In the genomic region with DNA sequence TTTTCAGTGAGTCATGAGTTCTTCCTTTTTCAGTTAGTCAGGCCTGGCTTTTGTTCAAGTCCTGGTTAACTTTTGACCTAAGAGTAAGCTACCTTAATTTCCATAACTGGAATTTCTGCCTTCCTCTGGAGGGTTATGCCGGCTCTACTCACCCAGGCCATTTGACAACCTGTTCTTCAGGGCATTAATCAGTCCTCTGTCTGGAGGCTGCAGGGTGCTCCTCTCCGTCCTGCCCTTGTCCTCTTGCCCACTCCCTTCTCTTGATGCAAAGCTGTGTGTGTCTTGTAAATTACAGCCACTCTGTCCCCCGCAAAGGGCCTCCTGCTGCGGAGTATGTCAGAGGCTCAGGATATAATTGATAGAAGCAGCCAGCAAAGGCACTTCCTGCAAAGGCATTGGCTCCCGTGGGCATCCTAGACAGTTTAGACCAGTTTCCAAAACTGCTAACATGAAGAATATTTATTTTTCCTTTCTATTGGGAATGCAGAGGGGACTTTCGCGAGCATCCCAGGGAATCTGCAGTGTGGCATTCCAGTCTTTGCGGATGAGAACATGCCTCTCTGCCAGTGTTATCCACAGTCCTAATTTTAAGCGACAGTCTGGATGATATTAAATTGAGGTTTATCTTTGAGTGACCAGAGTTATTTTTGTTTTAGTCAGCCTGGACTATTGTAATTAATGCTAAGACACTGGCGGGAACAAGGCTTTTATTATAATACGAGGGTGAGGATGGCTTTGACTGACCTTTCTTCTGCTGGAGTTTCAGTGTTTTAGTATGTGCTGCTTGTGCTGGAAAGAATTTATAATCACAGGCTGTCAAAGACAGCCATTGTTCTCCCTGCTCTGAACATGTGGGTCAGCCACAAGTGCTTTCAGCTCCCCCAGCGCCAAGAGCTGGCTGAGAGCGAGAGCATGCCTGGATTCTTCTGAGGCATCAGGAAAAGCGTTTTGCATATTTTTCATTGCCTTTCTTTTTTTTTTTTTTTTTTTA, we compare ENCODE assay signal across 8 cellular contexts.
DNase-seq lines count a peak whose midpoint lies in the region; ATAC-seq and TF ChIP-seq lines count a peak whose summit lies in the region.

No MANE protein-coding gene starts in this region.

- H2AFZ ChIP-seq in PC-9: no peak overlapping the region
- H2AFZ ChIP-seq in neuron (ENCODE audit: low read depth, low read length): no peak overlapping the region

- no peaks in the 10 kb centered on the region for H3K36me3 Mint-ChIP-seq in Caco-2 (ENCODE audit: insufficient read depth, unreplicated experiment)
- no peaks in the 10 kb centered on the region for H3K36me3 Mint-ChIP-seq in stimulated activated naive B cell treated with anti-CD40 and anti-IgM and Interleukin-4, amounts not matched to agents 10 μg/mL and 1 μg/mL and 100 μg/mL, for 72 hours

- no peaks in the 10 kb centered on the region for H3K27me3 Mint-ChIP-seq in Caco-2 (ENCODE audit: insufficient read depth, unreplicated experiment)
- peaks cover 0 to 4% of the 10 kb centered on the region in 2 donors for H3K27me3 Mint-ChIP-seq in stimulated activated naive B cell treated with anti-CD40 and anti-IgM and Interleukin-4, amounts not matched to agents 10 μg/mL and 1 μg/mL and 100 μg/mL, for 72 hours

- H3K9me3 ChIP-seq in Caco-2: no peaks in the 10 kb centered on the region
- no peaks in the 10 kb centered on the region for H3K9me3 ChIP-seq in PC-9 (ENCODE audit: insufficient read depth, low read depth)
- H3K9me3 ChIP-seq in neuron (ENCODE audit: low read length): no peaks in the 10 kb centered on the region

- POLR2A ChIA-PET in Caco-2 (lab: Charles Lee) (no interaction called here), PC-9 (lab: Charles Lee; ENCODE audit: unreplicated experiment) (interaction anchor here (0.5 to 0.7 kb wide), 8 partner anchors 12 to 1086 kb away, joined by 3 to 25 read pairs (median 3); no protein-coding TSS in a partner anchor)

- CTCF ChIA-PET in Caco-2 (lab: Charles Lee): interaction anchor here (1.0 kb wide), 1 partner anchor 331 kb away, joined by 3 read pairs; no protein-coding TSS in a partner anchor
- CTCF ChIA-PET in PC-9 (lab: Charles Lee): interaction anchor here (0.6 to 1.2 kb wide), 4 partner anchors 76 to 254 kb away, joined by 3 to 6 read pairs (median 3); no protein-coding TSS in a partner anchor

- H3K36me3 ChIP-seq in Caco-2 (ENCODE audit: control insufficient read depth, insufficient read depth, low read length) (no peaks in the 10 kb centered on the region), PC-9 (ENCODE audit: low read depth) (peaks cover 30% of the 10 kb centered on the region), neuron (ENCODE audit: insufficient read depth, low read length) (peaks cover 5% of the 10 kb centered on the region)

- H3K4me3 ChIP-seq in Caco-2 (ENCODE audit: low read depth, low read length) (no peak overlapping the region), PC-9 (peak overlapping the region; percentile 37; the same call in 1 of the 2 replicates), foreskin fibroblast (ENCODE audit: low read depth in 1 of 2, low read length in 2 of 2) (peak overlapping the region; percentile 29 to 52), neuron (ENCODE audit: low read length) (peak overlapping the region; percentile 60)

- no peak for TF ChIP-seq CTCF in Caco-2 (IDR thresholded peaks at IDR 0.05; ENCODE audit: insufficient read depth in 1 of 2, low read depth in 1 of 2, low read length in 1 of 2, severe bottlenecking in 1 of 2, unreplicated experiment in 1 of 2)
- TF ChIP-seq CTCF in PC-9 (conservative IDR thresholded peaks at IDR 0.05): no peak
- TF ChIP-seq CTCF in foreskin fibroblast (IDR thresholded peaks at IDR 0.05; ENCODE audit: low read depth, low read length): no peak

- DNase-seq in Caco-2 (peak; percentile 38 to 42), PC-9 (peak; percentile 68 to 94), foreskin fibroblast (peak; percentile 17 to 63), NCI-H774 (lab: John Stamatoyannopoulos, UW) (no peak)
- DNase-seq in stimulated activated naive B cell treated with anti-CD40 and anti-IgM and Interleukin-4, amounts not matched to agents 10 μg/mL and 1 μg/mL and 100 μg/mL, for 72 hours: no peak

- intact Hi-C loops in Caco-2 (cut with micrococcal nuclease; ENCODE audit: unreplicated experiment): no loop called here
- intact Hi-C loops in PC-9 (cut with micrococcal nuclease; ENCODE audit: unreplicated experiment): loop anchor here (1.0 to 5.0 kb wide), 2 partner anchors 74 to 250 kb away; partner anchors contain the start of gene LIMCH1

- peaks cover 12% of the 10 kb centered on the region for H3K4me1 Mint-ChIP-seq in Caco-2 (ENCODE audit: low read depth, unreplicated experiment)
- no peaks in the 10 kb centered on the region for H3K4me1 Mint-ChIP-seq in stimulated activated naive B cell treated with anti-CD40 and anti-IgM and Interleukin-4, amounts not matched to agents 10 μg/mL and 1 μg/mL and 100 μg/mL, for 72 hours

- H3K27me3 ChIP-seq in Caco-2 (replicated peaks; ENCODE audit: control insufficient read depth, insufficient read depth, low read length): no peaks in the 10 kb centered on the region
- no peaks in the 10 kb centered on the region for H3K27me3 ChIP-seq in PC-9 (ENCODE audit: insufficient read depth, low read depth)
- H3K27me3 ChIP-seq in neuron (ENCODE audit: insufficient read depth, low read length): no peaks in the 10 kb centered on the region

- 0 out of 2 replicates have a peak, but pooled peaks cover 4% of the 10 kb centered on the region for H3K79me2 ChIP-seq in PC-9 (ENCODE audit: low read depth)

- no peak for ATAC-seq in GM18502 (IDR thresholded peaks at IDR 0.05; ENCODE audit: poor library complexity, unreplicated experiment)
- ATAC-seq in stimulated activated naive B cell treated with anti-CD40 and anti-IgM and Interleukin-4, amounts not matched to agents 10 μg/mL and 1 μg/mL and 100 μg/mL, for 72 hours (replicated peaks): no peak
- ATAC-seq in GM18498 (IDR thresholded peaks at IDR 0.05; ENCODE audit: unreplicated experiment): no peak

- H3K4me2 ChIP-seq in PC-9: peak overlapping the region; percentile 77

- BruUV-seq in Caco-2 (replicated peaks; lab: Mats Ljungman, UMichigan) (no TSS peak), PC-9 (replicated peaks; lab: Mats Ljungman, UMichigan) (no TSS peak)

- H3K4me1 ChIP-seq in Caco-2 (peaks cover 15% of the 10 kb centered on the region), PC-9 (replicated peaks; ENCODE audit: insufficient read depth) (peaks cover 43% of the 10 kb centered on the region), neuron (ENCODE audit: insufficient read depth, low read length) (peaks cover 45% of the 10 kb centered on the region)

- H3K9me2 ChIP-seq in PC-9 (ENCODE audit: insufficient read depth): no peaks in the 10 kb centered on the region

- H3F3A ChIP-seq in PC-9 (ENCODE audit: insufficient read depth, low read depth): peaks cover 32% of the 10 kb centered on the region

- H3K9me3 Mint-ChIP-seq in Caco-2 (ENCODE audit: unreplicated experiment): no peaks in the 10 kb centered on the region
- no peaks in the 10 kb centered on the region for H3K9me3 Mint-ChIP-seq in stimulated activated naive B cell treated with anti-CD40 and anti-IgM and Interleukin-4, amounts not matched to agents 10 μg/mL and 1 μg/mL and 100 μg/mL, for 72 hours

- peak overlapping the region; percentile 82 for H3K27ac ChIP-seq in PC-9

- no peak overlapping the region for H3K27ac Mint-ChIP-seq in Caco-2 (ENCODE audit: unreplicated experiment)
- no peak overlapping the region for H3K27ac Mint-ChIP-seq in stimulated activated naive B cell treated with anti-CD40 and anti-IgM and Interleukin-4, amounts not matched to agents 10 μg/mL and 1 μg/mL and 100 μg/mL, for 72 hours

- H4K20me1 ChIP-seq in PC-9 (ENCODE audit: insufficient read depth): no peaks in the 10 kb centered on the region

- H3K4me3 Mint-ChIP-seq in Caco-2 (ENCODE audit: unreplicated experiment): no peak overlapping the region
- no peak overlapping the region for H3K4me3 Mint-ChIP-seq in stimulated activated naive B cell treated with anti-CD40 and anti-IgM and Interleukin-4, amounts not matched to agents 10 μg/mL and 1 μg/mL and 100 μg/mL, for 72 hours

Comparison
In these comparisons a context has a peak if more than half of its experiments do, and no peak if none do; other contexts are left out.
1. DNase-seq: peak in Caco-2 (2 of 2), PC-9 (2 of 2) and foreskin fibroblast (2 of 2); none in NCI-H774 (single experiment) and stimulated activated naive B cell treated with anti-CD40 and anti-IgM and Interleukin-4, amounts not matched to agents 10 μg/mL and 1 μg/mL and 100 μg/mL, for 72 hours (single experiment).